19 cellular contexts compared by ENCODE assay signal in genomic region chr3:35745802-35746484, GRCh38.
DNase-seq lines count a peak whose midpoint lies in the region; ATAC-seq and TF ChIP-seq lines count a peak whose summit lies in the region.
"Had no signal": no experiment of that assay in that cellular context is flagged by ENCODE, and none has a peak within 500 bp of the region (broad histone marks: within the 10 kb centered on the region; RNA-seq: fewer than 3 reads in every experiment).

No MANE protein-coding gene starts in this region.

- H3K36me3 ChIP-seq in DND-41 (ENCODE audit: insufficient read depth, low read length) (peaks cover 98% of the 10 kb centered on the region), spleen (no peaks in the 10 kb centered on the region)

- intact Hi-C loops in head of caudate nucleus (cut with DNase I) (no loop called here), spleen (cut with DNase I; ENCODE audit: low total_unique reads) (no loop called here)

- peaks cover 28% of the 10 kb centered on the region for H4K20me1 ChIP-seq in DND-41 (ENCODE audit: insufficient read depth, low read length)

- 68 to 85% (median 76%) methylated on average over 2 of the region's 2 CpGs for WGBS in spleen, 5 donors

- no peak overlapping the region for H3K9ac ChIP-seq in DND-41 (ENCODE audit: low read depth, low read length)

- H3K27ac ChIP-seq in DND-41 (ENCODE audit: low read length) (peak overlapping the region; percentile 47), spleen (no peak overlapping the region)
- H3K27ac ChIP-seq: PC-9 had no signal

- H3K9me3 ChIP-seq in DND-41 (ENCODE audit: insufficient read depth, low read length, severe bottlenecking) (no peaks in the 10 kb centered on the region), spleen (no peaks in the 10 kb centered on the region)

- no peak overlapping the region for H3K4me3 Mint-ChIP-seq in nephron progenitor cell
- H3K4me3 Mint-ChIP-seq: CD4-positive, alpha-beta T cell; T-helper 17 cell had no signal

- H3K36me3 Mint-ChIP-seq in nephron progenitor cell (ENCODE audit: low read depth): no peaks in the 10 kb centered on the region

- peaks cover 13% of the 10 kb centered on the region for H3K4me1 ChIP-seq in DND-41 (ENCODE audit: insufficient read depth, low read length)
- H3K4me1 ChIP-seq in spleen: no peaks in the 10 kb centered on the region

- no peak overlapping the region for H3K4me2 ChIP-seq in DND-41 (ENCODE audit: insufficient read depth, low read length)
- H3K4me2 ChIP-seq: PC-9 had no signal

- peak overlapping the region; percentile 39 for H3K27ac Mint-ChIP-seq in nephron progenitor cell
- H3K27ac Mint-ChIP-seq: CD4-positive, alpha-beta T cell; T-helper 17 cell had no signal

- H3K4me3 ChIP-seq in DND-41 (ENCODE audit: low read depth in 1 of 2, low read length in 2 of 2): no peak overlapping the region
- H3K4me3 ChIP-seq in NB4 (ENCODE audit: low read depth, low read length): no peak overlapping the region
- no peak overlapping the region for H3K4me3 ChIP-seq in spleen
- H3K4me3 ChIP-seq: PC-9 had no signal

- H3K4me1 Mint-ChIP-seq in nephron progenitor cell: peaks cover 42% of the 10 kb centered on the region
- H3K4me1 Mint-ChIP-seq: T-helper 17 cell had no signal

- in situ Hi-C loops in GM13976 (cut with MboI; ENCODE audit: low sequenced_read_pairs, unreplicated experiment): no loop called here

- H3K27me3 ChIP-seq in DND-41 (ENCODE audit: insufficient read depth, low read length, poor library complexity) (no peaks in the 10 kb centered on the region), spleen (replicated peaks in 1 of 7) (no peaks in the 10 kb centered on the region)

- no peak for TF ChIP-seq POLR2A in NB4 (IDR thresholded peaks at IDR 0.05; ENCODE audit: extremely low read depth, insufficient read length)
- TF ChIP-seq POLR2A in spleen (IDR thresholded peaks at IDR 0.05): no peak

- DNase-seq in DND-41 (no peak), NB4 (ENCODE audit: low read depth) (peak; percentile 55), SIG-M5 treated with dmso at 0.1 percent for 504 hours (lab: John Stamatoyannopoulos, UW; ENCODE audit: unreplicated experiment) (peak; percentile 85), nephron progenitor cell (no peak), head of caudate nucleus (no peak), spleen (no peak), glomerular visceral epithelial cell (ENCODE audit: extremely low spot score) (no peak), GM13976 (ENCODE audit: low spot score) (no peak)
- DNase-seq: Calu3; CD4-positive, alpha-beta T cell; DMS79; HCEC 1CT; KG1; NCI-H1436 treated with DMSO at 0.1 percent for 48 hours; NCI-H2081; NCI-H510A treated with DMSO at 0.1 percent for 48 hours; PC-9; T-helper 17 cell had no signal

- TF ChIP-seq CTCF in DND-41 (IDR thresholded peaks at IDR 0.05; ENCODE audit: borderline replicate concordance, extremely low read depth, low read length, poor library complexity, severe bottlenecking): no peak
- TF ChIP-seq CTCF in NB4 (IDR thresholded peaks at IDR 0.05; ENCODE audit: low read depth, low read length): no peak
- TF ChIP-seq CTCF in nephron progenitor cell (IDR thresholded peaks at IDR 0.05): no peak
- no peak for TF ChIP-seq CTCF in spleen (IDR thresholded peaks at IDR 0.05 in 8 of 11, conservative IDR thresholded peaks at IDR 0.05 in 3 of 11)
- TF ChIP-seq CTCF in GM13976 (IDR thresholded peaks at IDR 0.05; ENCODE audit: borderline replicate concordance, control extremely low read depth, extremely low read depth, insufficient read depth, missing control alignments): no peak

- peaks cover 80% of the 10 kb centered on the region for H3K79me2 ChIP-seq in DND-41 (ENCODE audit: insufficient read depth, low read length)

- H2AFZ ChIP-seq in DND-41 (ENCODE audit: low read depth, low read length): no peak overlapping the region
- H2AFZ ChIP-seq: PC-9 had no signal

- ATAC-seq in DND-41 (ENCODE audit: insufficient read depth, low read depth): peak; percentile 46; the same call in 2 of the 3 replicates
- ATAC-seq: SK-N-SH treated with all-trans-retinoic acid at 6 μM for 48 hours, T-helper 17 cell had no signal

- H3K9me3 Mint-ChIP-seq in nephron progenitor cell: no peaks in the 10 kb centered on the region
- H3K9me3 Mint-ChIP-seq: CD4-positive, alpha-beta T cell had no signal

- peaks cover 6% of the 10 kb centered on the region for H3K27me3 Mint-ChIP-seq in nephron progenitor cell (ENCODE audit: low read depth, poor library complexity)
- H3K27me3 Mint-ChIP-seq: CD4-positive, alpha-beta T cell; T-helper 17 cell had no signal

Comparison
In these comparisons a context has a peak if more than half of its experiments do, and no peak if none do; other contexts are left out.
1. DNase-seq: peak in NB4 (single experiment) and SIG-M5 treated with dmso at 0.1 percent for 504 hours (single experiment); none in DND-41 (single experiment), nephron progenitor cell (single experiment), head of caudate nucleus (0 of 42), spleen (single experiment), glomerular visceral epithelial cell (single experiment) and GM13976 (single experiment).